14 cellular contexts compared by ENCODE assay signal in genomic region chr5:159582756-159583523, GRCh38.
DNase-seq lines count a peak whose midpoint lies in the region; ATAC-seq and TF ChIP-seq lines count a peak whose summit lies in the region.
"Had no signal": no experiment of that assay in that cellular context is flagged by ENCODE, and none has a peak within 500 bp of the region (broad histone marks: within the 10 kb centered on the region; RNA-seq: fewer than 3 reads in every experiment).

No MANE protein-coding gene starts in this region.

- no peaks in the 10 kb centered on the region for H3K27me3 Mint-ChIP-seq in MCF 10A (ENCODE audit: insufficient read depth, unreplicated experiment)

- POLR2A ChIA-PET in MCF 10A (lab: Yijun Ruan, JAX): interaction anchor here (0.6 to 1.8 kb wide), 9 partner anchors 10 to 426 kb away, joined by 3 to 6 read pairs (median 3); partner anchors contain the start of gene TTC1

- no peak overlapping the region for H3K4me3 ChIP-seq in breast epithelium
- H3K4me3 ChIP-seq in fibroblast of mammary gland (ENCODE audit: control insufficient read depth, low read depth, low read length): no peak overlapping the region
- no peak overlapping the region for H3K4me3 ChIP-seq in upper lobe of right lung

- DNase-seq in MCF 10A (ENCODE audit: unreplicated experiment): peak; percentile 75
- DNase-seq in breast epithelium (ENCODE audit: low spot score in 2 of 2): no peak
- peak; percentile 15 for DNase-seq in RPMI7951 (ENCODE audit: low read depth)
- peak; percentile 69 for DNase-seq in fibroblast of mammary gland (ENCODE audit: low read depth)
- DNase-seq in upper lobe of right lung: no peak
- no peak for DNase-seq in NCI-H1092 (lab: John Stamatoyannopoulos, UW)
- DNase-seq in C1 segment of cervical spinal cord (lab: John Stamatoyannopoulos, UW): no peak
- DNase-seq in medulla oblongata (ENCODE audit: extremely low spot score): no peak
- DNase-seq: Caco-2, cortex of kidney, KBM-7, NCI-H1694 treated with DMSO at 0.1 percent for 48 hours, NCI-H510A treated with DMSO at 0.1 percent for 48 hours had no signal

- BruUV-seq in MCF 10A (replicated peaks; lab: Mats Ljungman, UMichigan): no TSS peak

- H3K9me3 Mint-ChIP-seq in MCF 10A (ENCODE audit: unreplicated experiment): no peaks in the 10 kb centered on the region
- H3K9me3 Mint-ChIP-seq: stimulated activated naive CD8-positive, alpha-beta T cell treated with anti-CD3 and anti-CD28 coated beads, Interleukin-15, Interleukin-2, amounts not matched to agents 100 ng/mL and 50 ng/mL, for 24 hours had no signal

- no peaks in the 10 kb centered on the region for H3K36me3 Mint-ChIP-seq in MCF 10A (ENCODE audit: insufficient read depth, unreplicated experiment)

- peak overlapping the region; percentile 91 for H3K27ac Mint-ChIP-seq in MCF 10A (ENCODE audit: low read depth, unreplicated experiment)
- H3K27ac Mint-ChIP-seq: stimulated activated naive CD8-positive, alpha-beta T cell treated with anti-CD3 and anti-CD28 coated beads, Interleukin-15, Interleukin-2, amounts not matched to agents 100 ng/mL and 50 ng/mL, for 24 hours had no signal

- TF ChIP-seq CTCF in MCF 10A (IDR thresholded peaks at IDR 0.05; ENCODE audit: unreplicated experiment) (no peak), breast epithelium (IDR thresholded peaks at IDR 0.05) (no peak), fibroblast of mammary gland (conservative IDR thresholded peaks at IDR 0.05; ENCODE audit: control insufficient read depth, insufficient read depth, low read depth, low read length) (no peak), upper lobe of right lung (IDR thresholded peaks at IDR 0.05) (no peak)

- CTCF ChIA-PET in MCF 10A (lab: Yijun Ruan, JAX): interaction anchor here (0.6 to 3.2 kb wide), 14 partner anchors 10 to 404 kb away, joined by 3 to 34 read pairs (median 4); no protein-coding TSS in a partner anchor

- intact Hi-C loops in MCF 10A (cut with micrococcal nuclease) (loop anchor here (1.0 to 5.0 kb wide), 6 partner anchors 67 to 330 kb away; no protein-coding TSS in a partner anchor), breast epithelium (cut with DNase I; ENCODE audit: low total_unique reads) (no loop called here), upper lobe of right lung (cut with DNase I) (no loop called here)

- no peak for TF ChIP-seq POLR2A in breast epithelium (IDR thresholded peaks at IDR 0.05)

- no peaks in the 10 kb centered on the region for H3K9me3 ChIP-seq in breast epithelium
- H3K9me3 ChIP-seq in upper lobe of right lung: no peaks in the 10 kb centered on the region
- H3K9me3 ChIP-seq: Caco-2 had no signal

- H3K4me1 Mint-ChIP-seq in MCF 10A (ENCODE audit: insufficient read depth, unreplicated experiment): peaks cover 29% of the 10 kb centered on the region

- H3K36me3 ChIP-seq in breast epithelium (no peaks in the 10 kb centered on the region), upper lobe of right lung (no peaks in the 10 kb centered on the region)

- ATAC-seq in upper lobe of right lung: peak; percentile 69

- H3K27me3 ChIP-seq in breast epithelium (no peaks in the 10 kb centered on the region), upper lobe of right lung (no peaks in the 10 kb centered on the region)

- H3K27ac ChIP-seq in breast epithelium (no peak overlapping the region), upper lobe of right lung (peak overlapping the region; percentile 7)

- peak overlapping the region; percentile 5 for H3K4me3 Mint-ChIP-seq in MCF 10A (ENCODE audit: unreplicated experiment)
- H3K4me3 Mint-ChIP-seq: stimulated activated naive CD8-positive, alpha-beta T cell treated with anti-CD3 and anti-CD28 coated beads, Interleukin-15, Interleukin-2, amounts not matched to agents 100 ng/mL and 50 ng/mL, for 24 hours had no signal

- H3K4me1 ChIP-seq in breast epithelium: no peaks in the 10 kb centered on the region
- no peaks in the 10 kb centered on the region for H3K4me1 ChIP-seq in upper lobe of right lung
- H3K4me1 ChIP-seq: Caco-2 had no signal

Comparison
In these comparisons a context has a peak if more than half of its experiments do, and no peak if none do; other contexts are left out.
1. DNase-seq: peak in MCF 10A (single experiment), RPMI7951 (single experiment) and fibroblast of mammary gland (single experiment); none in breast epithelium (0 of 2), upper lobe of right lung (single experiment), NCI-H1092 (single experiment), C1 segment of cervical spinal cord (0 of 14) and medulla oblongata (single experiment).